ENCODE assay signal across 28 cellular contexts in the genomic region with DNA sequence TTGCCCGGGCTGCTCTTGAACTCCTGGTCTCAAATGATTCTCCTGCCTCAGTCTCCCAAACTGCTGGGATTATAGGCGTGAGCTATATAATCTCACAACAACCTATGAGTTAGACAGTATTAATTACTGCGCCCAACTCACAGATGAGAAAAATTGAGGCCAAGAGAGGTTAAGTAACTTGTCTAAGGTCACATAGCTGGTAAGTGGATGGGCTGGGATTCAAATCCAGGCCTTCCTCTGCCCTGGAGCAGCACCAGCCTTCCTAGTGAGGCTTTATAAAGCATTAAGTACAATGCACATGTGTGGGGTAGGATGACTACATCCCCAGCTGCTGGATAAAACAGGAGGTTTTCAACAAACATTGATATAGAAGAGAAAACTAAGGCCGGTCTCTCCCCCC.
"Had no signal": no experiment of that assay in that cellular context is flagged by ENCODE, and none has a peak within 500 bp of the region (broad histone marks: within the 10 kb centered on the region; RNA-seq: fewer than 3 reads in every experiment).

No MANE protein-coding gene starts in this region.

- H3K4me3 ChIP-seq: neural progenitor cell, ovary, psoas muscle, skin epidermis, smooth muscle cell, spleen, suprapubic skin, testis, tibial artery, transverse colon, upper lobe of right lung, uterus had no signal

- H3K4me2 ChIP-seq: neural progenitor cell, smooth muscle cell had no signal

- H3K79me2 ChIP-seq: parathyroid adenoma had no signal

- H3K4me1 ChIP-seq: neural progenitor cell, parathyroid adenoma, psoas muscle, spleen, suprapubic skin, testis, tibial artery, transverse colon, upper lobe of right lung, uterus had no signal

- DNase-seq: natural killer cell; occipital lobe; ovary; posterior cingulate gyrus; psoas muscle; right cardiac atrium; spleen; stimulated activated CD4-positive, alpha-beta T cell treated with anti-CD3 and anti-CD28 coated beads, Interleukin-12 subunit alpha, Interleukin-12 subunit beta, amount 100 ng/mL, for 4 hours; stimulated activated CD4-positive, alpha-beta T cell treated with anti-CD3 and anti-CD28 coated beads, Interleukin-1b, Interleukin-23, amount 100 ng/mL, for 48 hours; stimulated activated CD4-positive, alpha-beta T cell treated with anti-CD3 and anti-CD28 coated beads, Interleukin-4, amount 100 ng/mL, for 1 hour; stimulated activated CD4-positive, alpha-beta T cell treated with anti-CD3 and anti-CD28 coated beads, Interleukin-4, amount 100 ng/mL, for 4 hours; stimulated activated CD8-positive, alpha-beta memory T cell treated with anti-CD3 and anti-CD28 coated beads, Interleukin-4, amount 100 ng/mL, for 48 hours; stimulated activated naive CD4-positive, alpha-beta T cell; stimulated activated naive CD8-positive, alpha-beta T cell treated with anti-CD3 and anti-CD28 coated beads, Interleukin-15, amount 100 ng/mL, for 72 hours; stimulated activated naive CD8-positive, alpha-beta T cell treated with anti-CD3 and anti-CD28 coated beads, Interleukin-15, Interleukin-2, amounts not matched to agents 100 U/mL and 50 U/mL, for 24 hours; substantia nigra; testis; tibial artery; transverse colon; upper lobe of right lung; uterus had no signal

- H3K27ac ChIP-seq: neural progenitor cell, ovary, parathyroid adenoma, psoas muscle, skin epidermis, spleen, suprapubic skin, testis, tibial artery, transverse colon, upper lobe of right lung, uterus had no signal

- H3K36me3 ChIP-seq: neural progenitor cell, ovary, tibial artery, transverse colon, upper lobe of right lung, uterus had no signal

- ATAC-seq: natural killer cell; psoas muscle; sciatic nerve; stimulated activated memory B cell treated with anti-CD40 and anti-IgM and Interleukin-4, amounts not matched to agents 10 μg/mL and 1 μg/mL and 100 μg/mL, for 72 hours; stimulated activated naive CD8-positive, alpha-beta T cell treated with anti-CD3 and anti-CD28 coated beads, Interleukin-15, amount 100 ng/mL, for 72 hours; stimulated activated naive CD8-positive, alpha-beta T cell treated with anti-CD3 and anti-CD28 coated beads, Interleukin-15, Interleukin-2, amounts not matched to agents 100 U/mL and 50 U/mL, for 24 hours; upper lobe of right lung had no signal

- H3K9ac ChIP-seq: neural progenitor cell, parathyroid adenoma had no signal

- H3K9me3 ChIP-seq: ovary, psoas muscle, spleen, suprapubic skin, testis, tibial artery, transverse colon, upper lobe of right lung, uterus had no signal

- H2AFZ ChIP-seq: neural progenitor cell, parathyroid adenoma had no signal

- H3K27me3 ChIP-seq: neural progenitor cell, ovary, spleen, suprapubic skin, testis, tibial artery, transverse colon, upper lobe of right lung, uterus had no signal
